Comparison of ENCODE assay signal across 1 cellular context in the genomic region with DNA sequence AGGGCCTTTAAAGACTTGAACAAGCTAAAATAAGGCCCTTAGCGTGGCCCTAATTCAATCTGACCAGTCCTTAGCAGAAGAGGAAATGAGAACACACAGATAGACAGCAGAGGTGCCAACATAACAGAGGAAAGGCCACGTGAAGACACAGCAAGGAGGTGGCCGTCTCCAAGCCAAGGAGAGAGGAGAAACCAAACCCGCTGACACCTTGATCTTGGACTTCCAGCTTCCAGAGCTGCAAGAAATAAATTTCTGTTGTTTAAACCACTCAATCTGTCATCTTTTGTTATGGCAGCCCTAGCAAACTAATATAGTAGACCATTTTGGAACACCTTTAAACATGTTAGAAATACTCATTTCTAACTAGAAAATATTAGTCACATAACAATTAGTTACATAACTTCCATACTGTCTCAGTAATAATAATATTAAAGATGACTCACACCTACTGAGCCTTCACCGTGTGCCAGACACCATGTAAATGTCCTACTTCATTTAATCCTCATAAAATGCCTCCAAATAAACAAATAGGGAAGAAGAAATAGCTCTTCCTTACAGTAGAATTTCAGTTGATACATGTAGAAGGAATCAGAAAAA.
TF ChIP-seq lines count a peak whose summit lies in the region.

No MANE protein-coding gene starts in this region.

TF ChIP-seq in endothelial cell of umbilical vein, 7 proteins besides CTCF, POLR2A, EP300 and RAD21:
- TF ChIP-seq JUN (IDR thresholded peaks at IDR 0.05; ENCODE audit: borderline replicate concordance, insufficient read depth, insufficient read length, low read depth) (peak; percentile 28), POLR2AphosphoS5 (IDR thresholded peaks at IDR 0.05; ENCODE audit: insufficient read depth, low read depth, low read length) (no peak), FOS (IDR thresholded peaks at IDR 0.05; ENCODE audit: borderline replicate concordance, insufficient read depth, low read length) (peak; percentile 30)
- TF ChIP-seq, protein P1, sequence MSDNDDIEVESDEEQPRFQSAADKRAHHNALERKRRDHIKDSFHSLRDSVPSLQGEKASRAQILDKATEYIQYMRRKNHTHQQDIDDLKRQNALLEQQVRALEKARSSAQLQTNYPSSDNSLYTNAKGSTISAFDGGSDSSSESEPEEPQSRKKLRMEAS (IDR thresholded peaks at IDR 0.05; ENCODE audit: insufficient read depth, insufficient read length) = no peak
